In the genomic region with DNA sequence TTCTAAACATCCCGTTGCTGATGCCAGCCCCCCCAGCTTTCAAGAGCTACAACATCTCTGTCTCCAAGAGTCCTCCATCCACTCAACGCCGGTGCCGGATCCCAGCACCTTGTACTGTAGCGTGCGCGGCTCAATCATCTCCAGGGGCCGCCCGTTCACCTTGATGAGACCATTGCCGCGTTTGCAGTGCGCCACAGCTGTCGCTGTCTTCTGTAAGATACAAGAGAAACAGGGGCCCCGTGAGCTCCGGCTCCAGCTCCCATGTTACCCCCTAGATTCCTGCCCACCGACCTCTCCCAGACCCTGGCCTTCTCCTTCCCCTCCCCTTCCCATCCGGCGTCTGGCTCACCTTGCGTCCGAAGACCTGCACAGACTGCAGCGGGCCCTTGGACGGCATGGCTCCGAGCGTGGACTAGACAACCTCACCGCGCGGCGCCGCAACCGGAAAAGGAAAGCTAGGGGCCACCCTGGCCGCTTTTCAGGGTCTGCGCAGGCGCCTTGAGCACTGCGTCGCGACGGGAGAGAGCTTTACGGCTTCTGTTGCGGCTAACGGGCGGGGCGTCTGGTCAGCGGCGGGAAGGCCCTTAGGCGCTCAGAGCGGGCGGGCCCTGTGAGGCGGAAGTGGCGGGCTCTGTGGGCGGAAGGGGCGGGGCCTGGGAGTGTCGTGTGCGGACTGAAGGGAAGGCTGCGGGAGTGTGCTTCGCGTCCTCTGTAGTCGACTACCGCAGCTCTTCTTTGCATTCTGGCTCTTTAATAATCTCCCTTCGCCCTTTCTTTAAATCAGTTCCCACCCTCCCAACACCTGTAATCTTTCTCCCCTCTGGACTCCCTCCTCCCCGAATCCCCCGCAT, we compare ENCODE assay signal across 1 cellular context.
TF ChIP-seq lines count a peak whose summit lies in the region.

A gene (minus strand): TSS at position 451 of the 851 bp plus-strand sequence. CDS start 54 bp downstream, at position 397.

TF ChIP-seq in K562, 482 proteins besides CTCF, POLR2A, EP300 and RAD21 (continued from another document and continues in another):
- TF ChIP-seq, protein P1, sequence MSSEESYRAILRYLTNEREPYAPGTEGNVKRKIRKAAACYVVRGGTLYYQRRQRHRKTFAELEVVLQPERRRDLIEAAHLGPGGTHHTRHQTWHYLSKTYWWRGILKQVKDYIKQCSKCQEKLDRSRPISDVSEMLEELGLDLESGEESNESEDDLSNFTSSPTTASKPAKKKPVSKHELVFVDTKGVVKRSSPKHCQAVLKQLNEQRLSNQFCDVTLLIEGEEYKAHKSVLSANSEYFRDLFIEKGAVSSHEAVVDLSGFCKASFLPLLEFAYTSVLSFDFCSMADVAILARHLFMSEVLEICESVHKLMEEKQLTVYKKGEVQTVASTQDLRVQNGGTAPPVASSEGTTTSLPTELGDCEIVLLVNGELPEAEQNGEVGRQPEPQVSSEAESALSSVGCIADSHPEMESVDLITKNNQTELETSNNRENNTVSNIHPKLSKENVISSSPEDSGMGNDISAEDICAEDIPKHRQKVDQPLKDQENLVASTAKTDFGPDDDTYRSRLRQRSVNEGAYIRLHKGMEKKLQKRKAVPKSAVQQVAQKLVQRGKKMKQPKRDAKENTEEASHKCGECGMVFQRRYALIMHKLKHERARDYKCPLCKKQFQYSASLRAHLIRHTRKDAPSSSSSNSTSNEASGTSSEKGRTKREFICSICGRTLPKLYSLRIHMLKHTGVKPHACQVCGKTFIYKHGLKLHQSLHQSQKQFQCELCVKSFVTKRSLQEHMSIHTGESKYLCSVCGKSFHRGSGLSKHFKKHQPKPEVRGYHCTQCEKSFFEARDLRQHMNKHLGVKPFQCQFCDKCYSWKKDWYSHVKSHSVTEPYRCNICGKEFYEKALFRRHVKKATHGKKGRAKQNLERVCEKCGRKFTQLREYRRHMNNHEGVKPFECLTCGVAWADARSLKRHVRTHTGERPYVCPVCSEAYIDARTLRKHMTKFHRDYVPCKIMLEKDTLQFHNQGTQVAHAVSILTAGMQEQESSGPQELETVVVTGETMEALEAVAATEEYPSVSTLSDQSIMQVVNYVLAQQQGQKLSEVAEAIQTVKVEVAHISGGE (CRISPR knock-in tag; IDR thresholded peaks at IDR 0.05) = peak in 1 of 3 experiments; percentile 74; a peak in 1 of 6 replicates
- TF ChIP-seq SLC30A9 (CRISPR knock-in tag; IDR thresholded peaks at IDR 0.05) (no peak), NCOA1 (IDR thresholded peaks at IDR 0.05; ENCODE audit: low read depth) (no peak), ZNF384 (IDR thresholded peaks at IDR 0.05; ENCODE audit: low read depth, low read length) (no peak), NFE2L1 (tag; IDR thresholded peaks at IDR 0.05; ENCODE audit: borderline replicate concordance, low read depth) (no peak), PTRF (tag; IDR thresholded peaks at IDR 0.05) (no peak), ZNF76 (CRISPR knock-in tag; IDR thresholded peaks at IDR 0.05; ENCODE audit: borderline replicate concordance) (no peak), ZNF239 (CRISPR knock-in tag; IDR thresholded peaks at IDR 0.05) (no peak), ATF7 (IDR thresholded peaks at IDR 0.05) (peak; percentile 85), MYBL2 (IDR thresholded peaks at IDR 0.05; ENCODE audit: low read depth) (no peak), MYBL2 (CRISPR knock-in tag; IDR thresholded peaks at IDR 0.05; ENCODE audit: borderline replicate concordance) (no peak), ARNT (IDR thresholded peaks at IDR 0.05) (no peak), KDM5B (IDR thresholded peaks at IDR 0.05; ENCODE audit: insufficient replicate concordance, low read depth, low read length) (peak; percentile 99), ZNF224 (CRISPR knock-in tag; IDR thresholded peaks at IDR 0.05) (no peak), ETV1 (tag; conservative IDR thresholded peaks at IDR 0.05; ENCODE audit: low read depth) (peak; percentile 89), STAT5A (IDR thresholded peaks at IDR 0.05; ENCODE audit: borderline replicate concordance, low read length) (no peak), ELF1 (tag; IDR thresholded peaks at IDR 0.05) (peak; percentile 88), KAT2B (IDR thresholded peaks at IDR 0.05; ENCODE audit: low read depth, low read length) (no peak), HDGF (IDR thresholded peaks at IDR 0.05) (no peak), ZNF584 (CRISPR knock-in tag; IDR thresholded peaks at IDR 0.05; ENCODE audit: low read depth) (no peak), PHB2 (IDR thresholded peaks at IDR 0.05; ENCODE audit: low read depth) (no peak; the same call in 1 of the 2 replicates), TAF9B (IDR thresholded peaks at IDR 0.05; ENCODE audit: partially characterized antibody) (peak; percentile 97), ZFX (CRISPR knock-in tag; IDR thresholded peaks at IDR 0.05) (peak; percentile 83), CBFB (CRISPR knock-in tag; IDR thresholded peaks at IDR 0.05) (0 out of 2 replicates have a peak, but pooled peaks have one; percentile 53), SMARCE1 (IDR thresholded peaks at IDR 0.05) (no peak), ZNF561 (CRISPR knock-in tag; conservative IDR thresholded peaks at IDR 0.05) (no peak), ZNF766 (CRISPR knock-in tag; conservative IDR thresholded peaks at IDR 0.05) (no peak), KLF1 (tag; IDR thresholded peaks at IDR 0.05) (no peak), CTBP1 (IDR thresholded peaks at IDR 0.05; ENCODE audit: borderline replicate concordance) (peak; percentile 66), ZSCAN29 (IDR thresholded peaks at IDR 0.05) (no peak), PRPF4 (IDR thresholded peaks at IDR 0.05; ENCODE audit: insufficient read depth, low read depth, low read length, poor library complexity, severe bottlenecking) (peak; percentile 92), ZNF586 (CRISPR knock-in tag; conservative IDR thresholded peaks at IDR 0.05) (no peak), NCOA6 (IDR thresholded peaks at IDR 0.05) (no peak), NR1H2 (CRISPR knock-in tag; IDR thresholded peaks at IDR 0.05) (no peak), FOS (IDR thresholded peaks at IDR 0.05; ENCODE audit: extremely low read depth, insufficient read length) (no peak), ZNF134 (CRISPR knock-in tag; conservative IDR thresholded peaks at IDR 0.05) (no peak)
- TF ChIP-seq, protein P2, sequence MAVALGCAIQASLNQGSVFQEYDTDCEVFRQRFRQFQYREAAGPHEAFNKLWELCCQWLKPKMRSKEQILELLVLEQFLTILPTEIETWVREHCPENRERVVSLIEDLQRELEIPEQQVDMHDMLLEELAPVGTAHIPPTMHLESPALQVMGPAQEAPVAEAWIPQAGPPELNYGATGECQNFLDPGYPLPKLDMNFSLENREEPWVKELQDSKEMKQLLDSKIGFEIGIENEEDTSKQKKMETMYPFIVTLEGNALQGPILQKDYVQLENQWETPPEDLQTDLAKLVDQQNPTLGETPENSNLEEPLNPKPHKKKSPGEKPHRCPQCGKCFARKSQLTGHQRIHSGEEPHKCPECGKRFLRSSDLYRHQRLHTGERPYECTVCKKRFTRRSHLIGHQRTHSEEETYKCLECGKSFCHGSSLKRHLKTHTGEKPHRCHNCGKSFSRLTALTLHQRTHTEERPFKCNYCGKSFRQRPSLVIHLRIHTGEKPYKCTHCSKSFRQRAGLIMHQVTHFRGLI (CRISPR knock-in tag; IDR thresholded peaks at IDR 0.05) = no peak
- TF ChIP-seq, protein P3, sequence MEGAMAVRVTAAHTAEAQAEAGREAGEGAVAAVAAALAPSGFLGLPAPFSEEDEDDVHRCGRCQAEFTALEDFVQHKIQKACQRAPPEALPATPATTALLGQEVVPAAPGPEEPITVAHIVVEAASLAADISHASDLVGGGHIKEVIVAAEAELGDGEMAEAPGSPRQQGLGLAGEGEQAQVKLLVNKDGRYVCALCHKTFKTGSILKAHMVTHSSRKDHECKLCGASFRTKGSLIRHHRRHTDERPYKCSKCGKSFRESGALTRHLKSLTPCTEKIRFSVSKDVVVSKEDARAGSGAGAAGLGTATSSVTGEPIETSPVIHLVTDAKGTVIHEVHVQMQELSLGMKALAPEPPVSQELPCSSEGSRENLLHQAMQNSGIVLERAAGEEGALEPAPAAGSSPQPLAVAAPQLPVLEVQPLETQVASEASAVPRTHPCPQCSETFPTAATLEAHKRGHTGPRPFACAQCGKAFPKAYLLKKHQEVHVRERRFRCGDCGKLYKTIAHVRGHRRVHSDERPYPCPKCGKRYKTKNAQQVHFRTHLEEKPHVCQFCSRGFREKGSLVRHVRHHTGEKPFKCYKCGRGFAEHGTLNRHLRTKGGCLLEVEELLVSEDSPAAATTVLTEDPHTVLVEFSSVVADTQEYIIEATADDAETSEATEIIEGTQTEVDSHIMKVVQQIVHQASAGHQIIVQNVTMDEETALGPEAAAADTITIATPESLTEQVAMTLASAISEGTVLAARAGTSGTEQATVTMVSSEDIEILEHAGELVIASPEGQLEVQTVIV (CRISPR knock-in tag; IDR thresholded peaks at IDR 0.05; ENCODE audit: borderline replicate concordance) = peak; percentile 97
- TF ChIP-seq, protein P4, sequence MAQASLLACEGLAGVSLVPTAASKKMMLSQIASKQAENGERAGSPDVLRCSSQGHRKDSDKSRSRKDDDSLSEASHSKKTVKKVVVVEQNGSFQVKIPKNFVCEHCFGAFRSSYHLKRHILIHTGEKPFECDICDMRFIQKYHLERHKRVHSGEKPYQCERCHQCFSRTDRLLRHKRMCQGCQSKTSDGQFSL (CRISPR knock-in tag; IDR thresholded peaks at IDR 0.05) = no peak
- TF ChIP-seq, protein P4 (tag; IDR thresholded peaks at IDR 0.05) = no peak
- TF ChIP-seq, protein P5, sequence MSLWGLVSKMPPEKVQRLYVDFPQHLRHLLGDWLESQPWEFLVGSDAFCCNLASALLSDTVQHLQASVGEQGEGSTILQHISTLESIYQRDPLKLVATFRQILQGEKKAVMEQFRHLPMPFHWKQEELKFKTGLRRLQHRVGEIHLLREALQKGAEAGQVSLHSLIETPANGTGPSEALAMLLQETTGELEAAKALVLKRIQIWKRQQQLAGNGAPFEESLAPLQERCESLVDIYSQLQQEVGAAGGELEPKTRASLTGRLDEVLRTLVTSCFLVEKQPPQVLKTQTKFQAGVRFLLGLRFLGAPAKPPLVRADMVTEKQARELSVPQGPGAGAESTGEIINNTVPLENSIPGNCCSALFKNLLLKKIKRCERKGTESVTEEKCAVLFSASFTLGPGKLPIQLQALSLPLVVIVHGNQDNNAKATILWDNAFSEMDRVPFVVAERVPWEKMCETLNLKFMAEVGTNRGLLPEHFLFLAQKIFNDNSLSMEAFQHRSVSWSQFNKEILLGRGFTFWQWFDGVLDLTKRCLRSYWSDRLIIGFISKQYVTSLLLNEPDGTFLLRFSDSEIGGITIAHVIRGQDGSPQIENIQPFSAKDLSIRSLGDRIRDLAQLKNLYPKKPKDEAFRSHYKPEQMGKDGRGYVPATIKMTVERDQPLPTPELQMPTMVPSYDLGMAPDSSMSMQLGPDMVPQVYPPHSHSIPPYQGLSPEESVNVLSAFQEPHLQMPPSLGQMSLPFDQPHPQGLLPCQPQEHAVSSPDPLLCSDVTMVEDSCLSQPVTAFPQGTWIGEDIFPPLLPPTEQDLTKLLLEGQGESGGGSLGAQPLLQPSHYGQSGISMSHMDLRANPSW (CRISPR knock-in tag; IDR thresholded peaks at IDR 0.05) = no peak
- TF ChIP-seq, protein P6, sequence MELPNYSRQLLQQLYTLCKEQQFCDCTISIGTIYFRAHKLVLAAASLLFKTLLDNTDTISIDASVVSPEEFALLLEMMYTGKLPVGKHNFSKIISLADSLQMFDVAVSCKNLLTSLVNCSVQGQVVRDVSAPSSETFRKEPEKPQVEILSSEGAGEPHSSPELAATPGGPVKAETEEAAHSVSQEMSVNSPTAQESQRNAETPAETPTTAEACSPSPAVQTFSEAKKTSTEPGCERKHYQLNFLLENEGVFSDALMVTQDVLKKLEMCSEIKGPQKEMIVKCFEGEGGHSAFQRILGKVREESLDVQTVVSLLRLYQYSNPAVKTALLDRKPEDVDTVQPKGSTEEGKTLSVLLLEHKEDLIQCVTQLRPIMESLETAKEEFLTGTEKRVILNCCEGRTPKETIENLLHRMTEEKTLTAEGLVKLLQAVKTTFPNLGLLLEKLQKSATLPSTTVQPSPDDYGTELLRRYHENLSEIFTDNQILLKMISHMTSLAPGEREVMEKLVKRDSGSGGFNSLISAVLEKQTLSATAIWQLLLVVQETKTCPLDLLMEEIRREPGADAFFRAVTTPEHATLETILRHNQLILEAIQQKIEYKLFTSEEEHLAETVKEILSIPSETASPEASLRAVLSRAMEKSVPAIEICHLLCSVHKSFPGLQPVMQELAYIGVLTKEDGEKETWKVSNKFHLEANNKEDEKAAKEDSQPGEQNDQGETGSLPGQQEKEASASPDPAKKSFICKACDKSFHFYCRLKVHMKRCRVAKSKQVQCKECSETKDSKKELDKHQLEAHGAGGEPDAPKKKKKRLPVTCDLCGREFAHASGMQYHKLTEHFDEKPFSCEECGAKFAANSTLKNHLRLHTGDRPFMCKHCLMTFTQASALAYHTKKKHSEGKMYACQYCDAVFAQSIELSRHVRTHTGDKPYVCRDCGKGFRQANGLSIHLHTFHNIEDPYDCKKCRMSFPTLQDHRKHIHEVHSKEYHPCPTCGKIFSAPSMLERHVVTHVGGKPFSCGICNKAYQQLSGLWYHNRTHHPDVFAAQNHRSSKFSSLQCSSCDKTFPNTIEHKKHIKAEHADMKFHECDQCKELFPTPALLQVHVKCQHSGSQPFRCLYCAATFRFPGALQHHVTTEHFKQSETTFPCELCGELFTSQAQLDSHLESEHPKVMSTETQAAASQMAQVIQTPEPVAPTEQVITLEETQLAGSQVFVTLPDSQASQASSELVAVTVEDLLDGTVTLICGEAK (IDR thresholded peaks at IDR 0.05) = peak; percentile 94
- TF ChIP-seq, protein P6 (CRISPR knock-in tag; IDR thresholded peaks at IDR 0.05) = no peak
